In the genomic region with DNA sequence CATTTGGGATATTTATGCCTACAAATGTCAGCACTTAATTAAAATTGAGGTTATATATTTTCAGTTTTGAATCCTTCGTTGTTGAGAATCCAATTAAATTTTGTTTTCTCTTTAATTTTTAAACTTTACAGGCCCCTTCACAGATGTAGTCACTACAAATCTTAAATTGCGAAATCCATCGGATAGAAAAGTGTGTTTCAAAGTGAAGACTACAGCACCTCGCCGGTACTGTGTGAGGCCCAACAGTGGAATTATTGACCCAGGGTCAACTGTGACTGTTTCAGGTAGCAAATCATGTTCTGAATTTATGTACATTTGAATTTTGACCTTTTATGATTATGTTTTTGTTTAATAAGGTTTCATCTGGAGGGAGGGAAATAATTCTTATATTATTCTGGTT, we compare ENCODE assay signal across 21 cellular contexts. TPM values are rescaled to one million over a fixed set of nuclear protein-coding genes. Genes with fewer than 3 reads are reported as not detected.
"Had no signal": no experiment of that assay in that cellular context is flagged by ENCODE, and none has a peak within 500 bp of the region (broad histone marks: within the 10 kb centered on the region; RNA-seq: fewer than 3 reads in every experiment).

No MANE protein-coding gene starts in this region.

- H3K9me3 ChIP-seq: ascending aorta, esophagus squamous epithelium, heart right ventricle, lower lobe of right lung, right atrium auricular region, stomach had no signal

- ATAC-seq: heart right ventricle; lower lobe of right lung; naive thymus-derived CD8-positive, alpha-beta T cell had no signal

- H3K27ac ChIP-seq: esophagus squamous epithelium, lower lobe of right lung, right atrium auricular region had no signal

- FAIRE-seq: bronchial epithelial cell, endothelial cell of umbilical vein had no signal

- H3K9me3 Mint-ChIP-seq: activated CD4-positive, alpha-beta memory T cell treated with anti-CD3 and anti-CD28 coated beads, Interleukin-2, amount 10 ng/mL, durations not matched to agents 7 days and 5 days; activated naive CD4-positive, alpha-beta T cell treated with anti-CD3 and anti-CD28 coated beads, Interleukin-2, amount 10 ng/mL, durations not matched to agents 7 days and 5 days; naive thymus-derived CD8-positive, alpha-beta T cell; type B pancreatic cell had no signal

- H3K27ac Mint-ChIP-seq: activated CD4-positive, alpha-beta memory T cell treated with anti-CD3 and anti-CD28 coated beads, Interleukin-2, amount 10 ng/mL, durations not matched to agents 7 days and 5 days; activated naive CD4-positive, alpha-beta T cell treated with anti-CD3 and anti-CD28 coated beads, Interleukin-2, amount 10 ng/mL, durations not matched to agents 7 days and 5 days; type B pancreatic cell had no signal

- H3K4me3 Mint-ChIP-seq: activated CD4-positive, alpha-beta memory T cell treated with anti-CD3 and anti-CD28 coated beads, Interleukin-2, amount 10 ng/mL, durations not matched to agents 7 days and 5 days; activated naive CD4-positive, alpha-beta T cell treated with anti-CD3 and anti-CD28 coated beads, Interleukin-2, amount 10 ng/mL, durations not matched to agents 7 days and 5 days; naive thymus-derived CD8-positive, alpha-beta T cell; type B pancreatic cell had no signal

- DNase-seq: activated CD4-positive, alpha-beta memory T cell treated with anti-CD3 and anti-CD28 coated beads, Interleukin-2, amount 10 ng/mL, durations not matched to agents 7 days and 5 days; activated CD4-positive, alpha-beta T cell treated with anti-CD3 and anti-CD28 coated beads for 48 hours; activated CD4-positive, CD25-positive, alpha-beta regulatory T cell; activated effector memory CD4-positive, alpha-beta T cell treated with Interleukin-2 at 50 U/mL for 16 hours; activated naive CD4-positive, alpha-beta T cell treated with anti-CD3 and anti-CD28 coated beads, Interleukin-2, amount 10 ng/mL, durations not matched to agents 7 days and 5 days; activated T-cell treated with anti-CD3 and anti-CD28 coated beads, Interleukin-2, amount 50 U/mL, for 48 hours; cerebellar nuclear complex; effector CD4-positive, alpha-beta T cell; esophagus squamous epithelium; heart right ventricle; lower lobe of right lung; naive thymus-derived CD8-positive, alpha-beta T cell; stimulated activated CD4-positive, alpha-beta T cell treated with anti-CD3 and anti-CD28 coated beads, Interleukin-15, amount 100 ng/mL, for 24 hours; stimulated activated CD4-positive, alpha-beta T cell treated with anti-CD3 and anti-CD28 coated beads, Interleukin-2, amount 100 ng/mL, for 48 hours; stomach had no signal

- H3K4me3 ChIP-seq: ascending aorta, esophagus squamous epithelium, heart right ventricle, lower lobe of right lung, right atrium auricular region, stomach had no signal

- H3K27me3 Mint-ChIP-seq: activated CD4-positive, alpha-beta memory T cell treated with anti-CD3 and anti-CD28 coated beads, Interleukin-2, amount 10 ng/mL, durations not matched to agents 7 days and 5 days; activated naive CD4-positive, alpha-beta T cell treated with anti-CD3 and anti-CD28 coated beads, Interleukin-2, amount 10 ng/mL, durations not matched to agents 7 days and 5 days; naive thymus-derived CD8-positive, alpha-beta T cell; type B pancreatic cell had no signal

- H3K27me3 ChIP-seq: ascending aorta, esophagus squamous epithelium, heart right ventricle, right atrium auricular region, stomach had no signal

RNA-seq across cellular contexts. Expression of gene TXNDC2, which starts 45.9 kb away (rescaled TPM):
- total RNA-seq: ascending aorta; endothelial cell of umbilical vein; naive thymus-derived CD8-positive, alpha-beta T cell; right atrium auricular region; skeletal muscle tissue had no signal
- polyA plus RNA-seq: naive thymus-derived CD8-positive, alpha-beta T cell; stomach had no signal
